8 cellular contexts compared by ENCODE assay signal in genomic region chr7:95596183-95597135, GRCh38.
DNase-seq lines count a peak whose midpoint lies in the region; ATAC-seq and TF ChIP-seq lines count a peak whose summit lies in the region.

Gene PDK4 (minus strand): TSS chr7:95596516. CDS start chr7:95596293, 223 bp downstream.

- peaks cover 55% of the 10 kb centered on the region for H3K27me3 ChIP-seq in iPS-20b (ENCODE audit: insufficient read depth, low read length)

- DNase-seq in ELR (ENCODE audit: low read depth), result peak; percentile 69
- DNase-seq in NCI-H2196 treated with DMSO at 0.1 percent for 48 hours (lab: John Stamatoyannopoulos, UW; ENCODE audit: unreplicated experiment), result peak; percentile 90
- peak; percentile 74 to 92 for DNase-seq in cardiac fibroblast (ENCODE audit: low read depth in 2 of 2)
- peak; percentile 94 for DNase-seq in putamen (ENCODE audit: low spot score)
- DNase-seq in NCI-H1092 (lab: John Stamatoyannopoulos, UW), result no peak
- DNase-seq in NCI-H446 (lab: John Stamatoyannopoulos, UW), result no peak

- no peak for ATAC-seq in HG03159 (IDR thresholded peaks at IDR 0.05; ENCODE audit: unreplicated experiment)

- no peaks in the 10 kb centered on the region; the same call in none of the 2 replicates for H3K4me1 ChIP-seq in iPS-20b (ENCODE audit: insufficient read depth, low read length)

- H3K27ac ChIP-seq in iPS-20b (ENCODE audit: low read length), result no peak within 1 kb of the TSS

- H3K4me3 ChIP-seq in cardiac fibroblast (replicated peaks in 1 of 2; ENCODE audit: low read depth in 2 of 2, low read length in 2 of 2), result peak within 1 kb of the TSS; percentile 65 to 79
- H3K4me3 ChIP-seq in iPS-20b (ENCODE audit: low read length), result peak within 1 kb of the TSS; percentile 94

- H3K9me3 ChIP-seq in iPS-20b (ENCODE audit: insufficient read depth, low read depth, low read length), result no peaks in the 10 kb centered on the region

- no peaks in the 10 kb centered on the region for H3K36me3 ChIP-seq in iPS-20b (ENCODE audit: insufficient read depth, low read depth, low read length)

- no peak for TF ChIP-seq CTCF in cardiac fibroblast (IDR thresholded peaks at IDR 0.05; ENCODE audit: low read depth, low read length)

- H3K9ac ChIP-seq in iPS-20b (ENCODE audit: low read depth, low read length), result no peak within 1 kb of the TSS; the same call in 1 of the 2 replicates

Comparison
In these comparisons a context has a peak if more than half of its experiments do, and no peak if none do; other contexts are left out.
1. DNase-seq: peak in ELR (single experiment), NCI-H2196 treated with DMSO at 0.1 percent for 48 hours (single experiment), cardiac fibroblast (2 of 2) and putamen (single experiment); none in NCI-H1092 (single experiment) and NCI-H446 (0 of 2).